ENCODE assay signal across 17 cellular contexts in the genomic region with DNA sequence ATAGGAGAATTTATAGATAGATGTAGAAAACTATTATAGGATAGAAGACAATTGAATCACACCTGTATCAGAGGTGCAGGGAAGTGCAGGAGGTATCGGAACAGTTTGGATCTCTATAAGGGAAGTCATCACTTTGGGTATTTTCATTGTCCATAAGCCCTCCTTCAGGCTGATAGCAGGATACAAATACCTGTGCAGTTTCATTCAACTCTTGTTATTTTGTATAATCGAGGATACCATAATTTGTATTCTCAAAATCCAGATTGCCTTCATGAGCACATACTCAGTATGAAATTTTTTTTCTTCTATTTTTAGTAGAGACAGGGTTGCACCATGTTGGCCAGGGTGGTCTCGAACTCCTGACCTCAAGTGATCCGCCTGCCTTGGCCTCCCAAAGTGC.
DNase-seq lines count a peak whose midpoint lies in the region; ATAC-seq and TF ChIP-seq lines count a peak whose summit lies in the region.
"Had no signal": no experiment of that assay in that cellular context is flagged by ENCODE, and none has a peak within 500 bp of the region (broad histone marks: within the 10 kb centered on the region; RNA-seq: fewer than 3 reads in every experiment).

No MANE protein-coding gene starts in this region.

- H3K4me1 ChIP-seq in SK-N-SH (ENCODE audit: control insufficient read depth in 1 of 2, insufficient read depth in 2 of 2, low read depth in 1 of 2, low read length in 1 of 2) (peaks cover 12 to 23% of the 10 kb centered on the region in 2 experiments; a peak in 3 of 4 replicates), ascending aorta (peaks cover 13 to 72% of the 10 kb centered on the region in 2 donors), osteoblast (ENCODE audit: insufficient read depth, low read length) (peaks cover 65% of the 10 kb centered on the region), transverse colon (peaks cover 9 to 65% (median 24%) of the 10 kb centered on the region in 4 donors), breast epithelium (no peaks in the 10 kb centered on the region)

- no peak for DNase-seq in SK-N-SH
- DNase-seq in ascending aorta (ENCODE audit: low spot score in 2 of 2), result no peak
- DNase-seq in osteoblast (ENCODE audit: insufficient read length, low spot score, missing footprints), result no peak
- no peak for DNase-seq in transverse colon
- no peak for DNase-seq in stimulated activated CD4-positive, alpha-beta T cell treated with anti-CD3 and anti-CD28 coated beads, Interleukin-4, amount 100 ng/mL, for 24 hours
- DNase-seq in LoVo (ENCODE audit: low spot score), result no peak
- DNase-seq in breast epithelium (ENCODE audit: low spot score in 2 of 2), result no peak
- DNase-seq: CD4-positive, alpha-beta T cell; DMS79 treated with DMSO at 0.1 percent for 48 hours; NCI-H187 treated with DMSO at 0.1 percent for 48 hours; NCI-H446 treated with DMSO at 0.1 percent for 48 hours; NCI-H748 treated with DMSO at 0.1 percent for 48 hours; OCI-M1 had no signal

- TF ChIP-seq RAD21 in SK-N-SH (IDR thresholded peaks at IDR 0.05; ENCODE audit: low read length), result no peak

- CTCF ChIA-PET in SK-N-SH (lab: Yijun Ruan, JAX), result no interaction called here

- ATAC-seq in SK-N-SH treated with all-trans-retinoic acid at 6 μM for 48 hours, result no peak

- WGBS in SK-N-SH (ENCODE audit: low lambda C conversion rate), result 98% methylated on average over 4 of the region's 4 CpGs
- WGBS in transverse colon (ENCODE audit: low coverage in 1 of 2), 2 donors, result 86 to 96% methylated on average over 3 to 4 of the region's 4 CpGs

- intact Hi-C loops in ascending aorta (cut with DNase I) (no loop called here), transverse colon (cut with DNase I; ENCODE audit: low total_unique reads) (no loop called here), breast epithelium (cut with DNase I; ENCODE audit: low total_unique reads) (no loop called here)

- no peak overlapping the region for H2AFZ ChIP-seq in SK-N-SH (ENCODE audit: low read depth)
- H2AFZ ChIP-seq in osteoblast (ENCODE audit: low read length), result no peak overlapping the region

- TF ChIP-seq CTCF in SK-N-SH (IDR thresholded peaks at IDR 0.05) (no peak), ascending aorta (IDR thresholded peaks at IDR 0.05) (no peak), osteoblast (IDR thresholded peaks at IDR 0.05; ENCODE audit: extremely low read depth, low read depth, low read length) (no peak), transverse colon (IDR thresholded peaks at IDR 0.05) (no peak), breast epithelium (IDR thresholded peaks at IDR 0.05) (no peak)

- in situ Hi-C loops in transverse colon (cut with MboI; ENCODE audit: low pct_ligation_motif_present in 1 of 4, low pct_unique_long_range_greater_than_20kb in 1 of 4, low sequenced_read_pairs in 3 of 4), result no loop called here

- POLR2A ChIA-PET in SK-N-SH (lab: Yijun Ruan, JAX), result interaction anchor here (0.6 kb wide), 1 partner anchor 11 kb away, joined by 3 read pairs; no protein-coding TSS in a partner anchor

- no peaks in the 10 kb centered on the region for H4K20me1 ChIP-seq in SK-N-SH (ENCODE audit: insufficient read depth)
- H4K20me1 ChIP-seq in osteoblast (ENCODE audit: insufficient read depth, low read length), result peaks cover 7% of the 10 kb centered on the region

- TF ChIP-seq POLR2A in transverse colon (IDR thresholded peaks at IDR 0.05) (no peak), breast epithelium (IDR thresholded peaks at IDR 0.05) (no peak)

- H3K4me3 ChIP-seq in SK-N-SH (ENCODE audit: low read depth in 2 of 2, low read length in 1 of 2) (no peak overlapping the region), ascending aorta (no peak overlapping the region), osteoblast (ENCODE audit: insufficient read depth, low read length) (no peak overlapping the region), transverse colon (no peak overlapping the region), breast epithelium (no peak overlapping the region)
- H3K4me3 ChIP-seq: HAP-1 had no signal

- H3K9me3 ChIP-seq in SK-N-SH, result no peaks in the 10 kb centered on the region
- H3K9me3 ChIP-seq in ascending aorta, result no peaks in the 10 kb centered on the region
- no peaks in the 10 kb centered on the region for H3K9me3 ChIP-seq in osteoblast (ENCODE audit: low read depth, low read length)
- no peaks in the 10 kb centered on the region for H3K9me3 ChIP-seq in transverse colon
- H3K9me3 ChIP-seq in breast epithelium, result no peaks in the 10 kb centered on the region
- H3K9me3 ChIP-seq: BE2C, HAP-1 had no signal

- peaks cover 73 to 75% of the 10 kb centered on the region in 2 experiments for H3K36me3 ChIP-seq in SK-N-SH (replicated peaks in 1 of 2; ENCODE audit: control insufficient read depth in 1 of 2, insufficient read depth in 2 of 2, low read length in 1 of 2)
- H3K36me3 ChIP-seq in ascending aorta, result peaks cover 19 to 38% of the 10 kb centered on the region in 2 donors
- H3K36me3 ChIP-seq in osteoblast (ENCODE audit: insufficient read depth, low read length), result peaks cover 83% of the 10 kb centered on the region
- H3K36me3 ChIP-seq in transverse colon, result peaks cover 0 to 21% (median 10%) of the 10 kb centered on the region in 4 donors
- no peaks in the 10 kb centered on the region for H3K36me3 ChIP-seq in breast epithelium

- H3K27me3 ChIP-seq in SK-N-SH (ENCODE audit: insufficient read depth) (no peaks in the 10 kb centered on the region), ascending aorta (no peaks in the 10 kb centered on the region), osteoblast (ENCODE audit: insufficient read depth, low read length) (no peaks in the 10 kb centered on the region), transverse colon (no peaks in the 10 kb centered on the region), breast epithelium (no peaks in the 10 kb centered on the region)
- H3K27me3 ChIP-seq: BE2C had no signal

- H3F3A ChIP-seq in SK-N-SH (replicated peaks; ENCODE audit: insufficient read depth), result peaks cover 45% of the 10 kb centered on the region

- no peak for TF ChIP-seq EP300 in SK-N-SH (IDR thresholded peaks at IDR 0.05; ENCODE audit: borderline replicate concordance in 1 of 2, low read depth in 1 of 2, low read length in 1 of 2)
- TF ChIP-seq EP300 in transverse colon (IDR thresholded peaks at IDR 0.05; ENCODE audit: low read depth), result no peak

- H3K9ac ChIP-seq in SK-N-SH, result no peak overlapping the region

- peaks cover 92% of the 10 kb centered on the region for H3K79me2 ChIP-seq in SK-N-SH (ENCODE audit: insufficient read depth)
- H3K79me2 ChIP-seq in osteoblast (ENCODE audit: insufficient read depth, low read length), result peaks cover 89% of the 10 kb centered on the region

- H3K27ac ChIP-seq in SK-N-SH (ENCODE audit: low read depth in 2 of 2, low read length in 1 of 2) (peak overlapping the region; percentile 48 to 94), ascending aorta (peak overlapping the region; percentile 99 to 100), osteoblast (ENCODE audit: low read depth, low read length) (peak overlapping the region; percentile 95), transverse colon (peak overlapping the region; percentile 17 to 97 (median 44)), breast epithelium (no peak overlapping the region)
- H3K27ac ChIP-seq: 22Rv1 had no signal

- H3K4me2 ChIP-seq in SK-N-SH, result no peak overlapping the region
- no peak overlapping the region for H3K4me2 ChIP-seq in osteoblast (ENCODE audit: insufficient read depth, low read length)

- no peaks in the 10 kb centered on the region for H3K9me2 ChIP-seq in SK-N-SH

TF ChIP-seq in SK-N-SH, 30 proteins besides CTCF, POLR2A, EP300 and RAD21 (continues in another document):
- TF ChIP-seq TCF12 (IDR thresholded peaks at IDR 0.05) (no peak), MAX (IDR thresholded peaks at IDR 0.05; ENCODE audit: low read depth) (no peak), POLR2AphosphoS5 (IDR thresholded peaks at IDR 0.05; ENCODE audit: low read depth, low read length) (no peak), ELF1 (IDR thresholded peaks at IDR 0.05) (no peak), YY1 (IDR thresholded peaks at IDR 0.05; ENCODE audit: low read depth) (no peak), RFX5 (IDR thresholded peaks at IDR 0.05; ENCODE audit: low read length) (no peak), USF1 (IDR thresholded peaks at IDR 0.05; ENCODE audit: borderline replicate concordance, low read depth) (no peak)

TF ChIP-seq in SK-N-SH treated with all-trans-retinoic acid at 6 μM for 48 hours, 23 proteins besides CTCF, POLR2A, EP300 and RAD21 (continues in another document):
- TF ChIP-seq RARB (CRISPR knock-in tag; IDR thresholded peaks at IDR 0.05) (no peak), OSR1 (CRISPR knock-in tag; IDR thresholded peaks at IDR 0.05) (no peak), ZFP30 (CRISPR knock-in tag; IDR thresholded peaks at IDR 0.05) (no peak), CSRNP3 (CRISPR knock-in tag; IDR thresholded peaks at IDR 0.05) (no peak; the same call in 1 of the 2 replicates), SNAI2 (CRISPR knock-in tag; IDR thresholded peaks at IDR 0.05) (no peak), ESRRG (CRISPR knock-in tag; IDR thresholded peaks at IDR 0.05) (no peak), TCF4 (CRISPR knock-in tag; IDR thresholded peaks at IDR 0.05; ENCODE audit: borderline replicate concordance) (no peak), PPARA (CRISPR knock-in tag; IDR thresholded peaks at IDR 0.05; ENCODE audit: borderline replicate concordance) (no peak)

Comparison
In these comparisons a context has a peak if more than half of its experiments do, and no peak if none do; other contexts are left out.
1. H3K27ac ChIP-seq: peak in SK-N-SH (2 of 2), ascending aorta (2 of 2), osteoblast (single experiment) and transverse colon (4 of 4); none in breast epithelium (0 of 2).